Comparison of ENCODE assay signal across 15 cellular contexts in genomic region chr9:89696780-89697179, GRCh38.
DNase-seq lines count a peak whose midpoint lies in the region; ATAC-seq, FAIRE-seq and TF ChIP-seq lines count a peak whose summit lies in the region.
"Had no signal": no experiment of that assay in that cellular context is flagged by ENCODE, and none has a peak within 500 bp of the region (broad histone marks: within the 10 kb centered on the region; RNA-seq: fewer than 3 reads in every experiment).

No MANE protein-coding gene starts in this region.

- peak overlapping the region; percentile 52 for H3K27ac Mint-ChIP-seq in T-helper 1 cell treated with Interleukin-12 subunit alpha and Interleukin-12 subunit beta and Interleukin-4 antibody, amounts not matched to agents 30 μg/mL and 1 μg/mL, for 36 hours
- no peak overlapping the region for H3K27ac Mint-ChIP-seq in nephron progenitor cell
- H3K27ac Mint-ChIP-seq: CD4-positive, alpha-beta memory T cell had no signal

- DNase-seq in bronchial epithelial cell (ENCODE audit: low read depth) (no peak), mesendoderm (no peak), upper lobe of right lung (peak; percentile 28), epidermal melanocyte (ENCODE audit: insufficient read length, low spot score) (no peak), nephron progenitor cell (no peak)
- DNase-seq: BE2C; CD4-positive, alpha-beta memory T cell; DMS79; GOT3 had no signal

- H3K4me3 Mint-ChIP-seq in T-helper 1 cell treated with Interleukin-12 subunit alpha and Interleukin-12 subunit beta and Interleukin-4 antibody, amounts not matched to agents 30 μg/mL and 1 μg/mL, for 36 hours = no peak overlapping the region
- no peak overlapping the region for H3K4me3 Mint-ChIP-seq in nephron progenitor cell
- H3K4me3 Mint-ChIP-seq: CD4-positive, alpha-beta memory T cell had no signal

- H3K27me3 Mint-ChIP-seq in T-helper 1 cell treated with Interleukin-12 subunit alpha and Interleukin-12 subunit beta and Interleukin-4 antibody, amounts not matched to agents 30 μg/mL and 1 μg/mL, for 36 hours (ENCODE audit: low read depth) = no peaks in the 10 kb centered on the region
- H3K27me3 Mint-ChIP-seq in nephron progenitor cell (ENCODE audit: low read depth, poor library complexity) = peaks cover 26% of the 10 kb centered on the region
- H3K27me3 Mint-ChIP-seq: CD4-positive, alpha-beta memory T cell had no signal

- H3K27me3 ChIP-seq in bronchial epithelial cell (ENCODE audit: control insufficient read depth, insufficient read depth, low read length) (peaks cover 3% of the 10 kb centered on the region), mesendoderm (ENCODE audit: insufficient read depth, low read length, poor library complexity) (no peaks in the 10 kb centered on the region), upper lobe of right lung (no peaks in the 10 kb centered on the region)
- H3K27me3 ChIP-seq: BE2C had no signal

- H3K4me2 ChIP-seq in mesendoderm (ENCODE audit: low read length) = no peak overlapping the region
- H3K4me2 ChIP-seq: A549 had no signal

- H3K23ac ChIP-seq in mesendoderm (ENCODE audit: low read length) = no peak overlapping the region

- H3K4me3 ChIP-seq in bronchial epithelial cell (ENCODE audit: low read depth, low read length) (no peak overlapping the region), mesendoderm (ENCODE audit: low read length) (no peak overlapping the region), upper lobe of right lung (no peak overlapping the region)
- H3K4me3 ChIP-seq: A549, GM12878, HAP-1 had no signal

- H2BK120ac ChIP-seq in mesendoderm (ENCODE audit: low read depth, low read length) = no peak overlapping the region

- peaks cover 11% of the 10 kb centered on the region for H3K4me1 ChIP-seq in mesendoderm (ENCODE audit: control insufficient read depth, low read depth, low read length)
- peaks cover 5% of the 10 kb centered on the region for H3K4me1 ChIP-seq in upper lobe of right lung
- H3K4me1 ChIP-seq: A549 had no signal

- H3K4me1 Mint-ChIP-seq in T-helper 1 cell treated with Interleukin-12 subunit alpha and Interleukin-12 subunit beta and Interleukin-4 antibody, amounts not matched to agents 30 μg/mL and 1 μg/mL, for 36 hours (ENCODE audit: low read depth) = peaks cover 66% of the 10 kb centered on the region
- peaks cover 9% of the 10 kb centered on the region for H3K4me1 Mint-ChIP-seq in nephron progenitor cell

- WGBS in mesendoderm (ENCODE audit: extremely low coverage, insufficient coverage, low lambda C conversion rate) = no CpG with 5 or more reads among the region's 2 CpGs

- TF ChIP-seq CTCF in bronchial epithelial cell (IDR thresholded peaks at IDR 0.05; ENCODE audit: insufficient read depth, low read length, severe bottlenecking) (no peak), upper lobe of right lung (IDR thresholded peaks at IDR 0.05) (no peak), nephron progenitor cell (IDR thresholded peaks at IDR 0.05) (no peak)

- H3K79me2 ChIP-seq in mesendoderm (ENCODE audit: control insufficient read depth, insufficient read depth, low read length) = no peaks in the 10 kb centered on the region

- peak; percentile 28 for FAIRE-seq in bronchial epithelial cell (lab: Jason Lieb, UNC)
- FAIRE-seq: A549, GM12878, GM18507 had no signal

- intact Hi-C loops in upper lobe of right lung (cut with DNase I) = no loop called here

- H3K4ac ChIP-seq in mesendoderm (ENCODE audit: low read depth, low read length) = no peak overlapping the region

- ATAC-seq in upper lobe of right lung = no peak
- ATAC-seq: A549, GM12878 had no signal

- H3K36me3 Mint-ChIP-seq in T-helper 1 cell treated with Interleukin-12 subunit alpha and Interleukin-12 subunit beta and Interleukin-4 antibody, amounts not matched to agents 30 μg/mL and 1 μg/mL, for 36 hours (ENCODE audit: low read depth) = peaks cover 4% of the 10 kb centered on the region
- no peaks in the 10 kb centered on the region for H3K36me3 Mint-ChIP-seq in nephron progenitor cell (ENCODE audit: low read depth)
- H3K36me3 Mint-ChIP-seq: CD4-positive, alpha-beta memory T cell had no signal

- H2AK5ac ChIP-seq in mesendoderm (ENCODE audit: low read length) = peak overlapping the region; percentile 97

- H3K79me1 ChIP-seq in mesendoderm (ENCODE audit: low read length) = no peaks in the 10 kb centered on the region

- H3K27ac ChIP-seq in mesendoderm (ENCODE audit: low read depth, low read length) = no peak overlapping the region
- H3K27ac ChIP-seq in upper lobe of right lung = no peak overlapping the region
- H3K27ac ChIP-seq: A549, C4-2B had no signal

- no peaks in the 10 kb centered on the region for H3K9me3 ChIP-seq in upper lobe of right lung
- H3K9me3 ChIP-seq: A549, BE2C, HAP-1 had no signal

- no peak overlapping the region for H4K8ac ChIP-seq in mesendoderm (ENCODE audit: low read depth, low read length)

- H2BK15ac ChIP-seq in mesendoderm (replicated peaks; ENCODE audit: low read depth) = no peak overlapping the region

- H2BK5ac ChIP-seq in mesendoderm (ENCODE audit: low read length) = no peak overlapping the region

- no peak overlapping the region for H4K5ac ChIP-seq in mesendoderm (ENCODE audit: low read length)

- no peak overlapping the region for H3K18ac ChIP-seq in mesendoderm (ENCODE audit: low read length)

- peak overlapping the region; percentile 3 for H3K56ac ChIP-seq in mesendoderm (ENCODE audit: low read length)

- no peak overlapping the region for H3K9ac ChIP-seq in mesendoderm (ENCODE audit: low read length)

- H3K9me3 Mint-ChIP-seq in T-helper 1 cell treated with Interleukin-12 subunit alpha and Interleukin-12 subunit beta and Interleukin-4 antibody, amounts not matched to agents 30 μg/mL and 1 μg/mL, for 36 hours = no peaks in the 10 kb centered on the region
- H3K9me3 Mint-ChIP-seq in nephron progenitor cell = no peaks in the 10 kb centered on the region
- H3K9me3 Mint-ChIP-seq: CD4-positive, alpha-beta memory T cell had no signal

- no peaks in the 10 kb centered on the region for H3K36me3 ChIP-seq in bronchial epithelial cell (ENCODE audit: control insufficient read depth, insufficient read depth, low read length)
- H3K36me3 ChIP-seq in mesendoderm (ENCODE audit: control insufficient read depth, insufficient read depth, low read length) = no peaks in the 10 kb centered on the region
- no peaks in the 10 kb centered on the region for H3K36me3 ChIP-seq in upper lobe of right lung
- H3K36me3 ChIP-seq: BE2C, HAP-1 had no signal
